Comparison of ENCODE assay signal across 27 cellular contexts in genomic region chr6:26133730-26134129, GRCh38.
"Had no signal": no experiment of that assay in that cellular context is flagged by ENCODE, and none has a peak within 500 bp of the region (broad histone marks: within the 10 kb centered on the region; RNA-seq: fewer than 3 reads in every experiment).

No MANE protein-coding gene starts in this region.

- H3K9me3 Mint-ChIP-seq: activated CD4-positive, alpha-beta memory T cell treated with anti-CD3 and anti-CD28 coated beads, Interleukin-2, amount 10 ng/mL, durations not matched to agents 7 days and 5 days; activated T-cell treated with anti-CD3 and anti-CD28 coated beads, Interleukin-2, amount 50 U/mL, for 72 hours; central memory CD8-positive, alpha-beta T cell; effector memory CD8-positive, alpha-beta T cell; nephron; stimulated activated effector memory CD8-positive, alpha-beta T cell treated with anti-CD3 and anti-CD28 coated beads, Interleukin-12 subunit alpha, Interleukin-12 subunit beta, amount 100 ng/mL, for 72 hours had no signal

- H3K27me3 ChIP-seq: adrenal gland, breast epithelium, esophagus muscularis mucosa, left lung, testis, upper lobe of left lung had no signal

- H3K9me3 ChIP-seq: adrenal gland, breast epithelium, esophagus muscularis mucosa, left lung, testis, upper lobe of left lung had no signal

- H3K4me1 Mint-ChIP-seq: nephron; stimulated activated effector memory CD8-positive, alpha-beta T cell treated with anti-CD3 and anti-CD28 coated beads, Interleukin-12 subunit alpha, Interleukin-12 subunit beta, amount 100 ng/mL, for 72 hours had no signal

- FAIRE-seq: astrocyte, colon, frontal cortex, small intestine had no signal

- H3K4me3 ChIP-seq: adrenal gland, breast epithelium, esophagus muscularis mucosa, left lung, lung, testis, upper lobe of left lung had no signal

- H3K27ac Mint-ChIP-seq: activated CD4-positive, alpha-beta memory T cell treated with anti-CD3 and anti-CD28 coated beads, Interleukin-2, amount 10 ng/mL, durations not matched to agents 7 days and 5 days; activated naive CD4-positive, alpha-beta T cell treated with anti-CD3 and anti-CD28 coated beads, Interleukin-2, amount 10 ng/mL, durations not matched to agents 7 days and 5 days; activated T-cell treated with anti-CD3 and anti-CD28 coated beads, Interleukin-2, amount 50 U/mL, for 72 hours; effector memory CD8-positive, alpha-beta T cell; nephron; stimulated activated effector memory CD8-positive, alpha-beta T cell treated with anti-CD3 and anti-CD28 coated beads, Interleukin-12 subunit alpha, Interleukin-12 subunit beta, amount 100 ng/mL, for 72 hours had no signal

- DNase-seq: activated CD4-positive, alpha-beta memory T cell treated with anti-CD3 and anti-CD28 coated beads, Interleukin-2, amount 10 ng/mL, durations not matched to agents 7 days and 5 days; activated CD4-positive, alpha-beta T cell treated with anti-CD3 and anti-CD28 coated beads for 48 hours; activated effector memory CD4-positive, alpha-beta T cell treated with Interleukin-2 at 50 U/mL for 16 hours; activated naive CD4-positive, alpha-beta T cell treated with anti-CD3 and anti-CD28 coated beads, Interleukin-2, amount 10 ng/mL, durations not matched to agents 7 days and 5 days; activated T-cell treated with anti-CD3 and anti-CD28 coated beads, Interleukin-2, amount 50 U/mL, for 72 hours; adrenal gland; effector memory CD8-positive, alpha-beta T cell; hippocampal formation; kidney glomerular epithelial cell; left lung; small intestine; stimulated activated CD4-positive, alpha-beta T cell treated with anti-CD3 and anti-CD28 coated beads, Interleukin-2, amount 100 ng/mL, for 24 hours; T-helper 1 cell; T-helper 9 cell; testis; upper lobe of left lung had no signal

- ATAC-seq: activated T-cell treated with anti-CD3 and anti-CD28 coated beads, Interleukin-2, amount 50 U/mL, for 72 hours; effector memory CD8-positive, alpha-beta T cell; left lung; sciatic nerve; SK-N-SH treated with all-trans-retinoic acid at 6 μM for 48 hours; stimulated activated effector memory CD8-positive, alpha-beta T cell treated with anti-CD3 and anti-CD28 coated beads, Interleukin-12 subunit alpha, Interleukin-12 subunit beta, amount 100 ng/mL, for 72 hours had no signal

- H3K27ac ChIP-seq: adrenal gland, breast epithelium, esophagus muscularis mucosa, left lung, testis, upper lobe of left lung had no signal

- H3K27me3 Mint-ChIP-seq: activated CD4-positive, alpha-beta memory T cell treated with anti-CD3 and anti-CD28 coated beads, Interleukin-2, amount 10 ng/mL, durations not matched to agents 7 days and 5 days; activated naive CD4-positive, alpha-beta T cell treated with anti-CD3 and anti-CD28 coated beads, Interleukin-2, amount 10 ng/mL, durations not matched to agents 7 days and 5 days; central memory CD8-positive, alpha-beta T cell; effector memory CD8-positive, alpha-beta T cell had no signal

- H3K4me1 ChIP-seq: breast epithelium, testis had no signal

- H3K4me3 Mint-ChIP-seq: activated CD4-positive, alpha-beta memory T cell treated with anti-CD3 and anti-CD28 coated beads, Interleukin-2, amount 10 ng/mL, durations not matched to agents 7 days and 5 days; activated naive CD4-positive, alpha-beta T cell treated with anti-CD3 and anti-CD28 coated beads, Interleukin-2, amount 10 ng/mL, durations not matched to agents 7 days and 5 days; activated T-cell treated with anti-CD3 and anti-CD28 coated beads, Interleukin-2, amount 50 U/mL, for 72 hours; central memory CD8-positive, alpha-beta T cell; effector memory CD8-positive, alpha-beta T cell; nephron; stimulated activated effector memory CD8-positive, alpha-beta T cell treated with anti-CD3 and anti-CD28 coated beads, Interleukin-12 subunit alpha, Interleukin-12 subunit beta, amount 100 ng/mL, for 72 hours had no signal
